Comparison of ENCODE assay signal across 16 cellular contexts in the genomic region with DNA sequence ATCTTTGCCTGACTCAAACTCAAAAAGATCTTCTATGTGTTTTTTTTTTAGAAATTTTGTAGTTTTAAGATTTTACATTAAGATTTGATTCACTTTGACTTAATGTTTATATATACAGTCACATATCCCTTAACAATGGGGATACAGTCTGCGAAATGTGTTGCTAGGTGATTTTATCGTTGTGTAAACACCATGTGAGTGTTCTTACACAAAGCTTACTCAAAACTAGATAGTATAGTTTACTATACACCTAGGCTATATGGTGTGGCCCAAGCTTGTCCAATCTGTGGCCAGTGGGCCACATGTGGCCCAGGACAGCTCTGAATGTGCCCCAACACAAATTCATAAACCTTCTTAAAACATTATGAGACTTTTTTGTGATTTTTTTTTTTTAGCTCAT.
DNase-seq lines count a peak whose midpoint lies in the region; FAIRE-seq and TF ChIP-seq lines count a peak whose summit lies in the region.
"Had no signal": no experiment of that assay in that cellular context is flagged by ENCODE, and none has a peak within 500 bp of the region (broad histone marks: within the 10 kb centered on the region; RNA-seq: fewer than 3 reads in every experiment).

No MANE protein-coding gene starts in this region.

- H3K9me3 ChIP-seq in small intestine (ENCODE audit: control insufficient read depth, low read depth) (no peaks in the 10 kb centered on the region), WERI-Rb-1 (ENCODE audit: severe bottlenecking) (no peaks in the 10 kb centered on the region)
- H3K9me3 ChIP-seq: Peyer's patch had no signal

- no peak overlapping the region for H3K4me3 ChIP-seq in small intestine (ENCODE audit: low read depth in 1 of 2, low read length in 2 of 2)
- H3K4me3 ChIP-seq in WERI-Rb-1 (ENCODE audit: low read depth, low read length), result no peak overlapping the region
- H3K4me3 ChIP-seq: BLaER1, Peyer's patch had no signal

- DNase-seq in SIG-M5 treated with dmso at 0.1 percent for 504 hours (lab: John Stamatoyannopoulos, UW; ENCODE audit: unreplicated experiment) (peak; percentile 25), SIG-M5 (lab: John Stamatoyannopoulos, UW) (no peak), NCI-H748 treated with DMSO at 0.1 percent for 48 hours (lab: John Stamatoyannopoulos, UW) (peak; percentile 27), dermis blood vessel endothelial cell (peak; percentile 14), small intestine (peak; percentile 6), WERI-Rb-1 (no peak), islet precursor cell (no peak)
- DNase-seq in stimulated activated CD4-positive, alpha-beta T cell treated with anti-CD3 and anti-CD28 coated beads, Interleukin-2, amount 100 ng/mL, for 48 hours, result no peak
- DNase-seq: DMS 273 treated with DMSO at 0.1 percent for 48 hours, HCEC 1CT, NCI-H1436, Peyer's patch, SHP77 treated with DMSO at 0.1 percent for 48 hours had no signal

- H3K4me1 ChIP-seq in small intestine (ENCODE audit: control insufficient read depth in 2 of 2, insufficient read depth in 1 of 2, low read depth in 1 of 2, low read length in 1 of 2), result no peaks in the 10 kb centered on the region
- H3K4me1 ChIP-seq: BLaER1, Peyer's patch had no signal

- H3K27ac ChIP-seq in small intestine (ENCODE audit: low read depth in 1 of 2, low read length in 1 of 2), result no peak overlapping the region
- H3K27ac ChIP-seq in WERI-Rb-1, result no peak overlapping the region
- H3K27ac ChIP-seq: 22Rv1, BLaER1, Peyer's patch had no signal

- FAIRE-seq in small intestine (lab: Jason Lieb, UNC), result no peak
- FAIRE-seq: GM18507 had no signal

- no peaks in the 10 kb centered on the region for H3K27me3 ChIP-seq in small intestine (ENCODE audit: control insufficient read depth in 2 of 2, insufficient read depth in 2 of 2, low read length in 2 of 2)
- no peaks in the 10 kb centered on the region for H3K27me3 ChIP-seq in WERI-Rb-1 (ENCODE audit: insufficient read depth, low read depth, severe bottlenecking)
- H3K27me3 ChIP-seq: BLaER1, Peyer's patch had no signal

- H3K36me3 ChIP-seq in small intestine (ENCODE audit: control insufficient read depth in 2 of 2, insufficient read depth in 2 of 2, low read length in 2 of 2) (peaks cover 0 to 2% of the 10 kb centered on the region in 2 donors), WERI-Rb-1 (no peaks in the 10 kb centered on the region)
- H3K36me3 ChIP-seq: Peyer's patch had no signal

- 81 to 87% (median 83%) methylated on average over 2 of the region's 2 CpGs for WGBS in small intestine, 3 donors

- no peak for TF ChIP-seq CTCF in WERI-Rb-1 (IDR thresholded peaks at IDR 0.05; ENCODE audit: low read depth, low read length)

Comparison
In these comparisons a context has a peak if more than half of its experiments do, and no peak if none do; other contexts are left out.
1. DNase-seq: peak in SIG-M5 treated with dmso at 0.1 percent for 504 hours (single experiment), NCI-H748 treated with DMSO at 0.1 percent for 48 hours (single experiment), dermis blood vessel endothelial cell (single experiment) and small intestine (single experiment); none in SIG-M5 (single experiment), WERI-Rb-1 (single experiment), stimulated activated CD4-positive, alpha-beta T cell treated with anti-CD3 and anti-CD28 coated beads, Interleukin-2, amount 100 ng/mL, for 48 hours (0 of 2) and islet precursor cell (single experiment).